Comparison of ENCODE assay signal across 13 cellular contexts in genomic region chr1:116852367-116852766, GRCh38.
"Had no signal": no experiment of that assay in that cellular context is flagged by ENCODE, and none has a peak within 500 bp of the region (broad histone marks: within the 10 kb centered on the region; RNA-seq: fewer than 3 reads in every experiment).

No MANE protein-coding gene starts in this region.

- H3K27ac ChIP-seq: ovary, thyroid gland had no signal

- H3K4me1 Mint-ChIP-seq: central memory CD8-positive, alpha-beta T cell had no signal

- H3K36me3 ChIP-seq: ovary, thyroid gland had no signal

- H3K27ac Mint-ChIP-seq: activated CD8-positive, alpha-beta T cell treated with anti-CD3 and anti-CD28 coated beads, Interleukin-2, amount 10 ng/mL, durations not matched to agents 7 days and 5 days; activated T-helper 1 cell treated with anti-CD3 and anti-CD28 coated beads, Interleukin-12 subunit alpha, Interleukin-12 subunit beta, Interleukin-2, Interleukin-4 antibody, amounts not matched to agents 30 ng/mL and 10 ng/mL and 1 ng/mL, durations not matched to agents 14 hours and 24 hours and 36 hours; natural killer cell had no signal

- H3K27me3 ChIP-seq: ovary, thyroid gland had no signal

- H3K4me3 ChIP-seq: ovary, thyroid gland had no signal

- H3K9me3 ChIP-seq: ovary, thyroid gland had no signal

- ATAC-seq: activated CD8-positive, alpha-beta T cell treated with anti-CD3 and anti-CD28 coated beads, Interleukin-2, amount 10 ng/mL, durations not matched to agents 7 days and 5 days; natural killer cell had no signal

- H3K27me3 Mint-ChIP-seq: central memory CD8-positive, alpha-beta T cell had no signal

- DNase-seq: activated CD4-positive, alpha-beta T cell treated with anti-CD3 and anti-CD28 coated beads for 4 hours; activated CD8-positive, alpha-beta memory T cell treated with anti-CD3 and anti-CD28 coated beads, Interleukin-2, amount 50 U/mL, for 48 hours; activated CD8-positive, alpha-beta T cell treated with anti-CD3 and anti-CD28 coated beads, Interleukin-2, amount 10 ng/mL, durations not matched to agents 7 days and 5 days; activated naive CD4-positive, alpha-beta T cell treated with Interleukin-2 at 50 U/mL for 16 hours; effector memory CD4-positive, alpha-beta T cell; hippocampal formation; natural killer cell; ovary; stimulated activated CD4-positive, alpha-beta T cell treated with anti-CD3 and anti-CD28 coated beads, Interleukin-4, amount 100 ng/mL, for 4 hours; T-helper 9 cell; thyroid gland had no signal

- H3K36me3 Mint-ChIP-seq: natural killer cell had no signal

- H3K9me3 Mint-ChIP-seq: activated T-helper 1 cell treated with anti-CD3 and anti-CD28 coated beads, Interleukin-12 subunit alpha, Interleukin-12 subunit beta, Interleukin-2, Interleukin-4 antibody, amounts not matched to agents 30 ng/mL and 10 ng/mL and 1 ng/mL, durations not matched to agents 14 hours and 24 hours and 36 hours; central memory CD8-positive, alpha-beta T cell; natural killer cell had no signal

- H3K4me3 Mint-ChIP-seq: activated CD8-positive, alpha-beta T cell treated with anti-CD3 and anti-CD28 coated beads, Interleukin-2, amount 10 ng/mL, durations not matched to agents 7 days and 5 days; activated T-helper 1 cell treated with anti-CD3 and anti-CD28 coated beads, Interleukin-12 subunit alpha, Interleukin-12 subunit beta, Interleukin-2, Interleukin-4 antibody, amounts not matched to agents 30 ng/mL and 10 ng/mL and 1 ng/mL, durations not matched to agents 14 hours and 24 hours and 36 hours; central memory CD8-positive, alpha-beta T cell; natural killer cell had no signal
